Comparison of ENCODE assay signal across 1 cellular context in the genomic region with DNA sequence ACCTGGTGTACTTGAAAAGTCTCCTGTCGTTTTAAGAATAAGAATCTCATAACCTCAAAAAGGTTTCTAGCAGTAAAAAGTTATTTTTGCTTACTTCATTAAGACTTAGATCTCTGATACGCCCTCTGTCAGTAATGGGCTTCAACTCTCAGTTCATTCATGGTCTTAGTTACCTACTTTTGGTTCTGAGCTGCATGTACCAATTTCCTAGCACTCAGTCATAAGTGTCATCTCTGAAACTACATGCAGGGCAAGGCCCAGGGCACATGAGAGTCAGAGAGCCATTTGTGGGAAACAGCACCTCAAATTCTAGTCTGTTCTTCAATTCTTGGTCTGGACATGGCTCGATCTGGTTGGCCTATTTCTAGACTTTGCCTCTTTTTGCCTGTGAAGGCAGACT.
TF ChIP-seq lines count a peak whose summit lies in the region.

No MANE protein-coding gene starts in this region.

TF ChIP-seq in GM12878, 131 proteins besides CTCF, POLR2A, EP300 and RAD21 (continued from another document):
- TF ChIP-seq, protein P1, sequence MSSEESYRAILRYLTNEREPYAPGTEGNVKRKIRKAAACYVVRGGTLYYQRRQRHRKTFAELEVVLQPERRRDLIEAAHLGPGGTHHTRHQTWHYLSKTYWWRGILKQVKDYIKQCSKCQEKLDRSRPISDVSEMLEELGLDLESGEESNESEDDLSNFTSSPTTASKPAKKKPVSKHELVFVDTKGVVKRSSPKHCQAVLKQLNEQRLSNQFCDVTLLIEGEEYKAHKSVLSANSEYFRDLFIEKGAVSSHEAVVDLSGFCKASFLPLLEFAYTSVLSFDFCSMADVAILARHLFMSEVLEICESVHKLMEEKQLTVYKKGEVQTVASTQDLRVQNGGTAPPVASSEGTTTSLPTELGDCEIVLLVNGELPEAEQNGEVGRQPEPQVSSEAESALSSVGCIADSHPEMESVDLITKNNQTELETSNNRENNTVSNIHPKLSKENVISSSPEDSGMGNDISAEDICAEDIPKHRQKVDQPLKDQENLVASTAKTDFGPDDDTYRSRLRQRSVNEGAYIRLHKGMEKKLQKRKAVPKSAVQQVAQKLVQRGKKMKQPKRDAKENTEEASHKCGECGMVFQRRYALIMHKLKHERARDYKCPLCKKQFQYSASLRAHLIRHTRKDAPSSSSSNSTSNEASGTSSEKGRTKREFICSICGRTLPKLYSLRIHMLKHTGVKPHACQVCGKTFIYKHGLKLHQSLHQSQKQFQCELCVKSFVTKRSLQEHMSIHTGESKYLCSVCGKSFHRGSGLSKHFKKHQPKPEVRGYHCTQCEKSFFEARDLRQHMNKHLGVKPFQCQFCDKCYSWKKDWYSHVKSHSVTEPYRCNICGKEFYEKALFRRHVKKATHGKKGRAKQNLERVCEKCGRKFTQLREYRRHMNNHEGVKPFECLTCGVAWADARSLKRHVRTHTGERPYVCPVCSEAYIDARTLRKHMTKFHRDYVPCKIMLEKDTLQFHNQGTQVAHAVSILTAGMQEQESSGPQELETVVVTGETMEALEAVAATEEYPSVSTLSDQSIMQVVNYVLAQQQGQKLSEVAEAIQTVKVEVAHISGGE (CRISPR knock-in tag; IDR thresholded peaks at IDR 0.05) = no peak
- TF ChIP-seq EZH2 (IDR thresholded peaks at IDR 0.05; ENCODE audit: borderline replicate concordance, control insufficient read depth, low read depth, low read length) (no peak), BCL11A (IDR thresholded peaks at IDR 0.05; ENCODE audit: low read depth, low read length) (no peak)
- TF ChIP-seq, protein P2, sequence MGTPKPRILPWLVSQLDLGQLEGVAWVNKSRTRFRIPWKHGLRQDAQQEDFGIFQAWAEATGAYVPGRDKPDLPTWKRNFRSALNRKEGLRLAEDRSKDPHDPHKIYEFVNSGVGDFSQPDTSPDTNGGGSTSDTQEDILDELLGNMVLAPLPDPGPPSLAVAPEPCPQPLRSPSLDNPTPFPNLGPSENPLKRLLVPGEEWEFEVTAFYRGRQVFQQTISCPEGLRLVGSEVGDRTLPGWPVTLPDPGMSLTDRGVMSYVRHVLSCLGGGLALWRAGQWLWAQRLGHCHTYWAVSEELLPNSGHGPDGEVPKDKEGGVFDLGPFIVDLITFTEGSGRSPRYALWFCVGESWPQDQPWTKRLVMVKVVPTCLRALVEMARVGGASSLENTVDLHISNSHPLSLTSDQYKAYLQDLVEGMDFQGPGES (IDR thresholded peaks at IDR 0.05) = no peak
